In genomic region chr7:73190483-73191155, GRCh38 we compare ENCODE assay signal across 8 cellular contexts.
DNase-seq lines count a peak whose midpoint lies in the region; ATAC-seq and TF ChIP-seq lines count a peak whose summit lies in the region.
"Not testable (repeated sequence)": the region's sequence is repeated elsewhere in the genome, so short reads cannot be mapped to it uniquely, and the experiment has no call there.

No MANE protein-coding gene starts in this region.

- not testable (repeated sequence) for H3K4me3 Mint-ChIP-seq in Caco-2 (ENCODE audit: unreplicated experiment); central memory CD8-positive, alpha-beta T cell

- TF ChIP-seq CTCF in Caco-2 (IDR thresholded peaks at IDR 0.05; ENCODE audit: insufficient read depth in 1 of 2, low read depth in 1 of 2, low read length in 1 of 2, severe bottlenecking in 1 of 2, unreplicated experiment in 1 of 2); heart left ventricle (IDR thresholded peaks at IDR 0.05); mucosa of descending colon (IDR thresholded peaks at IDR 0.05); gastrocnemius medialis (IDR thresholded peaks at IDR 0.05 in 4 of 5, conservative IDR thresholded peaks at IDR 0.05 in 1 of 5): not testable (repeated sequence)

- not testable (repeated sequence) for DNase-seq in Caco-2; central memory CD8-positive, alpha-beta T cell (ENCODE audit: low spot score in 2 of 2); heart left ventricle; left lobe of liver (ENCODE audit: low spot score); mucosa of descending colon; gastrocnemius medialis; aorta

- H3K4me1 Mint-ChIP-seq in Caco-2 (ENCODE audit: low read depth, unreplicated experiment); central memory CD8-positive, alpha-beta T cell: not testable (repeated sequence)

- TSS peak; percentile 36 for BruUV-seq in Caco-2 (replicated peaks; lab: Mats Ljungman, UMichigan)

- not testable (repeated sequence) for H3K9me3 Mint-ChIP-seq in Caco-2 (ENCODE audit: unreplicated experiment); central memory CD8-positive, alpha-beta T cell

- not testable (repeated sequence) for H3K36me3 Mint-ChIP-seq in Caco-2 (ENCODE audit: insufficient read depth, unreplicated experiment); central memory CD8-positive, alpha-beta T cell (ENCODE audit: insufficient read depth)

- H3K27ac ChIP-seq in heart left ventricle; gastrocnemius medialis; aorta (ENCODE audit: low read depth in 1 of 2, low read length in 2 of 2): not testable (repeated sequence)

- intact Hi-C loops in Caco-2 (cut with micrococcal nuclease; ENCODE audit: unreplicated experiment); heart left ventricle (cut with DNase I); mucosa of descending colon (cut with DNase I, micrococcal nuclease); gastrocnemius medialis (cut with DNase I; ENCODE audit: low total_unique reads); aorta (cut with DNase I): not testable (repeated sequence)

- not testable (repeated sequence) for H3K27me3 Mint-ChIP-seq in Caco-2 (ENCODE audit: insufficient read depth, unreplicated experiment); central memory CD8-positive, alpha-beta T cell

- CTCF ChIA-PET in Caco-2 (lab: Charles Lee) = not testable (repeated sequence)

- H3K4me3 ChIP-seq in Caco-2 (ENCODE audit: low read depth, low read length); heart left ventricle; mucosa of descending colon; gastrocnemius medialis; aorta (ENCODE audit: low read length in 2 of 2): not testable (repeated sequence)

- not testable (repeated sequence) for H3K9me3 ChIP-seq in Caco-2; heart left ventricle; mucosa of descending colon; gastrocnemius medialis; aorta (ENCODE audit: control insufficient read depth, low read length)

- not testable (repeated sequence) for TF ChIP-seq POLR2A in heart left ventricle (IDR thresholded peaks at IDR 0.05); gastrocnemius medialis (IDR thresholded peaks at IDR 0.05)

- H3K27me3 ChIP-seq in Caco-2 (replicated peaks; ENCODE audit: control insufficient read depth, insufficient read depth, low read length); heart left ventricle; gastrocnemius medialis; aorta (ENCODE audit: control insufficient read depth in 1 of 2, insufficient read depth in 2 of 2, low read length in 1 of 2): not testable (repeated sequence)

- H3K27ac Mint-ChIP-seq in Caco-2 (ENCODE audit: unreplicated experiment); central memory CD8-positive, alpha-beta T cell (ENCODE audit: low read depth): not testable (repeated sequence)

- POLR2A ChIA-PET in Caco-2 (lab: Charles Lee) = not testable (repeated sequence)

- H3K36me3 ChIP-seq in Caco-2 (ENCODE audit: control insufficient read depth, insufficient read depth, low read length); heart left ventricle; mucosa of descending colon (ENCODE audit: low read depth); gastrocnemius medialis; aorta (ENCODE audit: control insufficient read depth in 1 of 2, insufficient read depth in 2 of 2, low read length in 1 of 2): not testable (repeated sequence)

- 50 to 60% methylated on average over 4 of the region's 9 CpGs; no CpG with 5 or more reads in 2 of the 4 donors for WGBS in heart left ventricle, 4 donors
- 85 to 89% methylated on average over 3 to 4 of the region's 9 CpGs for WGBS in aorta, 2 donors

- in situ Hi-C loops in gastrocnemius medialis (cut with MboI; ENCODE audit: low sequenced_read_pairs in 4 of 4) = not testable (repeated sequence)

- ATAC-seq in SK-N-SH treated with all-trans-retinoic acid at 6 μM for 48 hours (peak; percentile 35), heart left ventricle (peak; percentile 51 to 91 (median 86)), left lobe of liver (peak; percentile 69), mucosa of descending colon (peak; percentile 80), gastrocnemius medialis (peak; percentile 84 to 86), aorta (ENCODE audit: low FRiP score) (peak; percentile 74)
- ATAC-seq in central memory CD8-positive, alpha-beta T cell (replicated peaks; ENCODE audit: extremely low read depth, poor library complexity, severe bottlenecking) = peak; percentile 49

- H3K4me1 ChIP-seq in Caco-2; heart left ventricle; mucosa of descending colon (ENCODE audit: low read depth); gastrocnemius medialis; aorta (ENCODE audit: control insufficient read depth in 1 of 2, insufficient read depth in 2 of 2, low read length in 2 of 2): not testable (repeated sequence)

Comparison
In these comparisons a context has a peak if more than half of its experiments do, and no peak if none do; other contexts are left out.
1. ATAC-seq: peak in every context shown above with its lines; median percentile 86 in heart left ventricle; 85 in gastrocnemius medialis; 80 in mucosa of descending colon; 74 in aorta; 69 in left lobe of liver; 49 in central memory CD8-positive, alpha-beta T cell; 35 in SK-N-SH treated with all-trans-retinoic acid at 6 μM for 48 hours.